9 cellular contexts compared by ENCODE assay signal in genomic region chr11:78424334-78425270, GRCh38. TPM values are rescaled to one million over a fixed set of nuclear protein-coding genes. Genes with fewer than 3 reads are reported as not detected.
DNase-seq lines count a peak whose midpoint lies in the region; ATAC-seq, FAIRE-seq and TF ChIP-seq lines count a peak whose summit lies in the region.
"Had no signal": no experiment of that assay in that cellular context is flagged by ENCODE, and none has a peak within 500 bp of the region (broad histone marks: within the 10 kb centered on the region; RNA-seq: fewer than 3 reads in every experiment).

No MANE protein-coding gene starts in this region.

- H3K79me2 ChIP-seq in osteoblast (ENCODE audit: insufficient read depth, low read length) = no peaks in the 10 kb centered on the region
- H3K79me2 ChIP-seq: parathyroid adenoma had no signal

- no peak overlapping the region for H3K4me3 ChIP-seq in osteoblast (ENCODE audit: insufficient read depth, low read length)

- H3K27ac ChIP-seq in osteoblast (ENCODE audit: low read depth, low read length) = peak overlapping the region; percentile 50
- H3K27ac ChIP-seq: parathyroid adenoma had no signal

- DNase-seq in GM19239 (ENCODE audit: insufficient read length, low spot score) (no peak), osteoblast (ENCODE audit: insufficient read length, low spot score, missing footprints) (no peak), GM19238 (ENCODE audit: insufficient read length, low spot score) (no peak)
- no peak for DNase-seq in activated naive CD8-positive, alpha-beta T cell treated with anti-CD3 and anti-CD28 coated beads for 36 hours

- peak; percentile 85 for FAIRE-seq in GM19239 (lab: Jason Lieb, UNC)

- no peaks in the 10 kb centered on the region for H3K9me3 Mint-ChIP-seq in activated naive CD8-positive, alpha-beta T cell treated with anti-CD3 and anti-CD28 coated beads for 36 hours

- H3K36me3 ChIP-seq in osteoblast (ENCODE audit: insufficient read depth, low read length) = no peaks in the 10 kb centered on the region

- peak; percentile 26 for ATAC-seq in HG03442 (IDR thresholded peaks at IDR 0.05; ENCODE audit: unreplicated experiment)
- ATAC-seq in GM18868 (IDR thresholded peaks at IDR 0.05; ENCODE audit: unreplicated experiment) = no peak
- ATAC-seq in GM19463 (IDR thresholded peaks at IDR 0.05; ENCODE audit: unreplicated experiment) = no peak
- ATAC-seq in HG02840 (IDR thresholded peaks at IDR 0.05; ENCODE audit: low FRiP score, unreplicated experiment) = no peak

- no peaks in the 10 kb centered on the region for H3K27me3 ChIP-seq in osteoblast (ENCODE audit: insufficient read depth, low read length)

- peaks cover 24% of the 10 kb centered on the region for H3K4me1 ChIP-seq in osteoblast (ENCODE audit: insufficient read depth, low read length)
- H3K4me1 ChIP-seq: parathyroid adenoma had no signal

- no peak for TF ChIP-seq CTCF in osteoblast (IDR thresholded peaks at IDR 0.05; ENCODE audit: extremely low read depth, low read depth, low read length)

- no peaks in the 10 kb centered on the region for H4K20me1 ChIP-seq in osteoblast (ENCODE audit: insufficient read depth, low read length)

- H3K36me3 Mint-ChIP-seq in activated naive CD8-positive, alpha-beta T cell treated with anti-CD3 and anti-CD28 coated beads for 36 hours = peaks cover 6% of the 10 kb centered on the region

- no peak overlapping the region for H3K4me3 Mint-ChIP-seq in activated naive CD8-positive, alpha-beta T cell treated with anti-CD3 and anti-CD28 coated beads for 36 hours

- peaks cover 21% of the 10 kb centered on the region for H3K27me3 Mint-ChIP-seq in activated naive CD8-positive, alpha-beta T cell treated with anti-CD3 and anti-CD28 coated beads for 36 hours

- peaks cover 25% of the 10 kb centered on the region for H3K4me1 Mint-ChIP-seq in activated naive CD8-positive, alpha-beta T cell treated with anti-CD3 and anti-CD28 coated beads for 36 hours

- peak overlapping the region; percentile 27 for H2AFZ ChIP-seq in osteoblast (ENCODE audit: low read length)
- H2AFZ ChIP-seq: parathyroid adenoma had no signal

- peak overlapping the region; percentile 19 for H3K4me2 ChIP-seq in osteoblast (ENCODE audit: insufficient read depth, low read length)

- H3K27ac Mint-ChIP-seq in activated naive CD8-positive, alpha-beta T cell treated with anti-CD3 and anti-CD28 coated beads for 36 hours = peak overlapping the region; percentile 37

- H3K9me3 ChIP-seq in osteoblast (ENCODE audit: low read depth, low read length) = no peaks in the 10 kb centered on the region

RNA-seq across cellular contexts. Expression of gene GAB2, which starts 7.0 kb away (rescaled TPM):
- under 1 TPM; 0.91 to 0.98 TPM for total RNA-seq in activated naive CD8-positive, alpha-beta T cell treated with anti-CD3 and anti-CD28 coated beads for 36 hours
- total RNA-seq in osteoblast = 18.3 and 18.5 TPM in 2 replicates
